Comparison of ENCODE assay signal across 23 cellular contexts in the genomic region with DNA sequence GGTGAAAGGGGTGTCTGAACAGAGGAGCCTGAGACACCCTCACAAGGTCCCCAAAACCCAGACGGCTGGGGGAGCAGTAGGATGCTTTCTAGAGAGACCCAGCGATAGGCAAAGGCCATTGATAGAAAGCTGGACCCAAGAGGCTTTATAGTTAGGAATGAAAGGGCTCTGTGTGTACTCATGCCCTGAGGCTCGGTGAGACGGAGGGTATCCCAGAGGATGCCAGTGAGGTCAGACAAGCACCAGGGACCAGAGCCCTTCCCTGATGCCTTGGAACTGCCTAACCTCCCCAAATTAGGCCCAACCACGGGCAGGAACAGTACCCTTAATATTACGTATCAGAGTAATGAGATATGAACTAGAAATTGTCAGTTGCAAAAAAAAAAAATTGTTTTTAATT. TPM values are rescaled to one million over a fixed set of nuclear protein-coding genes. Genes with fewer than 3 reads are reported as not detected.
DNase-seq lines count a peak whose midpoint lies in the region; ATAC-seq and TF ChIP-seq lines count a peak whose summit lies in the region.
"Had no signal": no experiment of that assay in that cellular context is flagged by ENCODE, and none has a peak within 500 bp of the region (broad histone marks: within the 10 kb centered on the region; RNA-seq: fewer than 3 reads in every experiment).

No MANE protein-coding gene starts in this region.

- H3K4me3 Mint-ChIP-seq in neural crest cell, result no peak overlapping the region
- H3K4me3 Mint-ChIP-seq: CD14-positive monocyte; CD4-positive, alpha-beta memory T cell; CD4-positive, CD25-positive, alpha-beta regulatory T cell; CD8-positive, alpha-beta memory T cell had no signal

- ATAC-seq in upper lobe of right lung, result peak; percentile 35
- ATAC-seq: A549, GM12878 had no signal

- H3K36me3 ChIP-seq in upper lobe of right lung, result no peaks in the 10 kb centered on the region
- H3K36me3 ChIP-seq: BE2C, BLaER1 had no signal

- peaks cover 6% of the 10 kb centered on the region for H3K4me1 Mint-ChIP-seq in neural crest cell
- H3K4me1 Mint-ChIP-seq: CD14-positive monocyte; CD4-positive, alpha-beta memory T cell; CD4-positive, CD25-positive, alpha-beta regulatory T cell; CD8-positive, alpha-beta memory T cell had no signal

- no peaks in the 10 kb centered on the region for H3K4me1 ChIP-seq in upper lobe of right lung
- H3K4me1 ChIP-seq: A549, BE2C, BLaER1, Caco-2 had no signal

- no peaks in the 10 kb centered on the region for H3K27me3 ChIP-seq in upper lobe of right lung
- H3K27me3 ChIP-seq: BE2C, BLaER1 had no signal

- no peaks in the 10 kb centered on the region for H3K9me3 ChIP-seq in upper lobe of right lung
- H3K9me3 ChIP-seq: A549, BE2C, BLaER1, Caco-2 had no signal

- no peak overlapping the region for H3K27ac Mint-ChIP-seq in neural crest cell (ENCODE audit: unreplicated experiment)
- H3K27ac Mint-ChIP-seq: CD14-positive monocyte; CD4-positive, alpha-beta memory T cell; CD4-positive, CD25-positive, alpha-beta regulatory T cell; CD8-positive, alpha-beta memory T cell had no signal

- intact Hi-C loops in upper lobe of right lung (cut with DNase I), result no loop called here

- in situ Hi-C loops in SK-MEL-5 (cut with HindIII; ENCODE audit: low pct_unique_long_range_greater_than_20kb, low sequenced_read_pairs), result no loop called here

- no peaks in the 10 kb centered on the region for H3K36me3 Mint-ChIP-seq in neural crest cell (ENCODE audit: low read depth)
- H3K36me3 Mint-ChIP-seq: CD14-positive monocyte; CD4-positive, alpha-beta memory T cell; CD4-positive, CD25-positive, alpha-beta regulatory T cell had no signal

- peak; percentile 21 for DNase-seq in COLO829 (ENCODE audit: low spot score)
- DNase-seq in SK-MEL-5 (ENCODE audit: low read depth, low spot score), result peak; percentile 60
- DNase-seq in neural crest cell (ENCODE audit: low read depth, low spot score), result peak; percentile 10
- DNase-seq in upper lobe of right lung, result no peak
- DNase-seq in activated CD4-positive, CD25-positive, alpha-beta regulatory T cell treated with anti-CD3 and anti-CD28 coated beads, Interleukin-2, amount 50 U/mL, for 72 hours, result no peak
- no peak for DNase-seq in glomerular visceral epithelial cell (ENCODE audit: extremely low spot score)
- no peak for DNase-seq in NCI-H526 (lab: John Stamatoyannopoulos, UW)
- no peak for DNase-seq in activated T-cell treated with anti-CD3 and anti-CD28 coated beads for 4 hours
- DNase-seq: BE2C; C1 segment of cervical spinal cord; Caco-2; Calu3; CD4-positive, alpha-beta memory T cell; CD4-positive, CD25-positive, alpha-beta regulatory T cell; CD8-positive, alpha-beta memory T cell; DMS79 treated with DMSO at 0.1 percent for 48 hours; GDM1 had no signal

- no peak overlapping the region for H3K4me3 ChIP-seq in upper lobe of right lung
- H3K4me3 ChIP-seq: A549, BLaER1, GM12878 had no signal

- no peak overlapping the region for H3K27ac ChIP-seq in upper lobe of right lung
- H3K27ac ChIP-seq: 22Rv1, A549, BLaER1 had no signal

- no peaks in the 10 kb centered on the region for H3K27me3 Mint-ChIP-seq in neural crest cell (ENCODE audit: low read depth)

- TF ChIP-seq CTCF in neural crest cell (conservative IDR thresholded peaks at IDR 0.05) (no peak), upper lobe of right lung (IDR thresholded peaks at IDR 0.05) (no peak)

- no peaks in the 10 kb centered on the region for H3K9me3 Mint-ChIP-seq in neural crest cell
- H3K9me3 Mint-ChIP-seq: CD8-positive, alpha-beta memory T cell had no signal

RNA-seq across cellular contexts. Expression of a gene that starts 48.6 kb away (rescaled TPM):
- total RNA-seq in SK-MEL-5 (2014; rRNA removed; shearing (Covaris generic)), result 0.98 and 1.4 TPM in 2 replicates
- polyA plus RNA-seq in SK-MEL-5 (2015; cell fraction: cytosol; rRNA removed), result 0.90 and 2.0 TPM in 2 replicates
- polyA plus RNA-seq in SK-MEL-5 (2015; cell fraction: nucleus; rRNA removed), result 4.4 and 4.7 TPM in 2 replicates
- total RNA-seq in neural crest cell (27.5 and 29.2 TPM in 2 replicates), upper lobe of right lung (93.7 TPM)
- polyA plus RNA-seq: GM12878 had no signal

RNA-seq across cellular contexts. Expression of a gene that starts 56.9 kb away (rescaled TPM):
- total RNA-seq in SK-MEL-5 (2014; rRNA removed; shearing (Covaris generic)), result 1.0 and 1.6 TPM in 2 replicates
- polyA plus RNA-seq in SK-MEL-5 (2015; cell fraction: cytosol; rRNA removed), result 1.4 and 2.0 TPM in 2 replicates
- polyA plus RNA-seq in SK-MEL-5 (2015; cell fraction: nucleus; rRNA removed), result 3.6 and 4.0 TPM in 2 replicates
- 1.0 and 1.1 TPM in 2 replicates for total RNA-seq in neural crest cell
- 1.3 TPM for total RNA-seq in upper lobe of right lung
- total RNA-seq: Caco-2, G401, GM12878 had no signal
- polyA plus RNA-seq: CD14-positive monocyte had no signal

Comparison
In these comparisons a context has a peak if more than half of its experiments do, and no peak if none do; other contexts are left out.
1. DNase-seq: peak in COLO829 (single experiment), SK-MEL-5 (single experiment) and neural crest cell (single experiment); none in upper lobe of right lung (single experiment), activated CD4-positive, CD25-positive, alpha-beta regulatory T cell treated with anti-CD3 and anti-CD28 coated beads, Interleukin-2, amount 50 U/mL, for 72 hours (single experiment), glomerular visceral epithelial cell (single experiment), NCI-H526 (0 of 2) and activated T-cell treated with anti-CD3 and anti-CD28 coated beads for 4 hours (single experiment).
2. RNA of a gene that starts 48.6 kb away (total RNA-seq): 93.7 TPM in upper lobe of right lung (single experiment) and 27.5 to 29.2 TPM in neural crest cell; 0.98 to 1.4 TPM in SK-MEL-5; every median in the first group is over 10 times any median in the second.